Comparison of ENCODE assay signal across 12 cellular contexts in the genomic region with DNA sequence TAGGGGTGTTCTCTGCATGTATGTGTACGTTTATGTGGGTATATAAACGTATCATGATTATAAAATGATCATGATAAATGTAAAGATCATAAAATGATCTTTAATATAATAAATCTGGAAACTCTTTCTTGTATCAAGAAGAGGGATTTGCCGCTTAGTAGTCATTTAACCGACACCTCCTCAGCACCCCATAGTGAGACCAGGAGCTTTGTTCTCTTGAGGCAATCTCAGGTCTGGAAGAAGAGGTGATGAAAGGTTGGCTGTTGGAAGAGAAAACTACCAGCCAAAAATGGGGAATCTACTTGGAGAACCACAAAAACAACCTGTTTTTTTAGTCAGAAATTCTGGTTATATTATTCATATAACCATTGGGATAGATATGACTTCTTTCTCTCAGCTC. TPM values are rescaled to one million over a fixed set of nuclear protein-coding genes. Genes with fewer than 3 reads are reported as not detected.
DNase-seq lines count a peak whose midpoint lies in the region; ATAC-seq and TF ChIP-seq lines count a peak whose summit lies in the region.
"Had no signal": no experiment of that assay in that cellular context is flagged by ENCODE, and none has a peak within 500 bp of the region (broad histone marks: within the 10 kb centered on the region; RNA-seq: fewer than 3 reads in every experiment).

No MANE protein-coding gene starts in this region.

- peaks cover 88% of the 10 kb centered on the region for H3K4me1 Mint-ChIP-seq in activated naive CD8-positive, alpha-beta T cell treated with anti-CD3 and anti-CD28 coated beads, Interleukin-2, amount 10 ng/mL, durations not matched to agents 7 days and 5 days
- peaks cover 69 to 87% of the 10 kb centered on the region in 2 donors for H3K4me1 Mint-ChIP-seq in natural killer cell treated with Interleukin-12 subunit alpha and Interleukin-12 subunit beta and Interleukin-15 and Interleukin-18, amount 100 ng/mL, for 72 hours (ENCODE audit: low read depth in 2 of 2)

- H3K4me3 ChIP-seq in A673 (ENCODE audit: low read depth, low read length, poor library complexity, severe bottlenecking), result no peak overlapping the region
- peak overlapping the region; percentile 24; the same call in 1 of the 2 replicates for H3K4me3 ChIP-seq in DOHH2 (ENCODE audit: low read length)
- H3K4me3 ChIP-seq in psoas muscle, result no peak overlapping the region
- H3K4me3 ChIP-seq: MG63, PC-9 had no signal

- H3K4me1 ChIP-seq in A673 (ENCODE audit: insufficient read depth, low read length, poor library complexity, severe bottlenecking) (peaks cover 42% of the 10 kb centered on the region), DOHH2 (ENCODE audit: control insufficient read depth, low read length) (peaks cover 97% of the 10 kb centered on the region), psoas muscle (peaks cover 42% of the 10 kb centered on the region)

- peak overlapping the region; percentile 76 for H3K4me3 Mint-ChIP-seq in activated naive CD8-positive, alpha-beta T cell treated with anti-CD3 and anti-CD28 coated beads, Interleukin-2, amount 10 ng/mL, durations not matched to agents 7 days and 5 days
- peak overlapping the region; percentile 85 for H3K4me3 Mint-ChIP-seq in natural killer cell treated with Interleukin-12 subunit alpha and Interleukin-12 subunit beta and Interleukin-15 and Interleukin-18, amount 100 ng/mL, for 72 hours
- H3K4me3 Mint-ChIP-seq: brain had no signal

- H3K36me3 ChIP-seq in A673 (ENCODE audit: insufficient read depth, low read length, poor library complexity, severe bottlenecking) (peaks cover 13% of the 10 kb centered on the region), DOHH2 (ENCODE audit: control insufficient read depth, low read length) (peaks cover 34% of the 10 kb centered on the region), psoas muscle (ENCODE audit: insufficient read depth in 1 of 2, low read depth in 1 of 2) (peaks cover 9 to 45% of the 10 kb centered on the region in 2 donors)

- H3K9me3 Mint-ChIP-seq in activated naive CD8-positive, alpha-beta T cell treated with anti-CD3 and anti-CD28 coated beads, Interleukin-2, amount 10 ng/mL, durations not matched to agents 7 days and 5 days, result no peaks in the 10 kb centered on the region
- peaks cover 3% of the 10 kb centered on the region for H3K9me3 Mint-ChIP-seq in natural killer cell treated with Interleukin-12 subunit alpha and Interleukin-12 subunit beta and Interleukin-15 and Interleukin-18, amount 100 ng/mL, for 72 hours
- H3K9me3 Mint-ChIP-seq: brain had no signal

- H3F3A ChIP-seq in DOHH2 (ENCODE audit: control insufficient read depth, insufficient read depth), result peaks cover 41% of the 10 kb centered on the region

- WGBS in psoas muscle, 3 donors, result 85 to 95% (median 89%) methylated on average over 4 of the region's 4 CpGs

- peak overlapping the region; percentile 85 for H3K4me2 ChIP-seq in DOHH2 (ENCODE audit: low read length)
- H3K4me2 ChIP-seq: PC-9 had no signal

- peaks cover 41% of the 10 kb centered on the region for H3K36me3 Mint-ChIP-seq in activated naive CD8-positive, alpha-beta T cell treated with anti-CD3 and anti-CD28 coated beads, Interleukin-2, amount 10 ng/mL, durations not matched to agents 7 days and 5 days
- peaks cover 28% of the 10 kb centered on the region for H3K36me3 Mint-ChIP-seq in natural killer cell treated with Interleukin-12 subunit alpha and Interleukin-12 subunit beta and Interleukin-15 and Interleukin-18, amount 100 ng/mL, for 72 hours

- H3K9me2 ChIP-seq in DOHH2 (replicated peaks; ENCODE audit: control insufficient read depth, low read length), result no peaks in the 10 kb centered on the region

- CTCF ChIA-PET in A673 (lab: Charles Lee), result interaction anchor here (0.6 kb wide), 1 partner anchor 561 kb away, joined by 6 read pairs; no protein-coding TSS in a partner anchor

- TF ChIP-seq CTCF in A673 (conservative IDR thresholded peaks at IDR 0.05; ENCODE audit: low read depth, low read length), result no peak
- no peak for TF ChIP-seq CTCF in DOHH2 (IDR thresholded peaks at IDR 0.05; ENCODE audit: low read depth, low read length, poor library complexity, severe bottlenecking)
- TF ChIP-seq CTCF in psoas muscle (IDR thresholded peaks at IDR 0.05), result no peak

- H3K27ac ChIP-seq in A673 (ENCODE audit: low read depth, low read length, poor library complexity, severe bottlenecking) (peak overlapping the region; percentile 20), DOHH2 (ENCODE audit: low read depth, low read length) (peak overlapping the region; percentile 87), psoas muscle (no peak overlapping the region)
- H3K27ac ChIP-seq: epithelial cell of prostate, PC-9 had no signal

- H3K9me3 ChIP-seq in A673 (ENCODE audit: low read depth, low read length, poor library complexity, severe bottlenecking) (no peaks in the 10 kb centered on the region), DOHH2 (ENCODE audit: control insufficient read depth, insufficient read depth, low read length) (no peaks in the 10 kb centered on the region), psoas muscle (no peaks in the 10 kb centered on the region)
- H3K9me3 ChIP-seq: MG63 had no signal

- no peaks in the 10 kb centered on the region for H3K27me3 Mint-ChIP-seq in activated naive CD8-positive, alpha-beta T cell treated with anti-CD3 and anti-CD28 coated beads, Interleukin-2, amount 10 ng/mL, durations not matched to agents 7 days and 5 days
- no peaks in the 10 kb centered on the region for H3K27me3 Mint-ChIP-seq in natural killer cell treated with Interleukin-12 subunit alpha and Interleukin-12 subunit beta and Interleukin-15 and Interleukin-18, amount 100 ng/mL, for 72 hours

- ATAC-seq in activated naive CD8-positive, alpha-beta T cell treated with anti-CD3 and anti-CD28 coated beads, Interleukin-2, amount 10 ng/mL, durations not matched to agents 7 days and 5 days (ENCODE audit: low read depth), result no peak
- no peak for ATAC-seq in natural killer cell treated with Interleukin-12 subunit alpha and Interleukin-12 subunit beta and Interleukin-15 and Interleukin-18, amount 100 ng/mL, for 72 hours
- ATAC-seq in psoas muscle (no peak), HG03378 (IDR thresholded peaks at IDR 0.05; ENCODE audit: unreplicated experiment) (no peak)

- intact Hi-C loops in A673 (cut with micrococcal nuclease; ENCODE audit: unreplicated experiment) (no loop called here), psoas muscle (cut with DNase I) (loop anchor here in 1 of 2 donors (5.0 kb wide), 1 partner anchor 38 kb away; the partner anchor contains the start of gene TGFBR2)

- H3K27ac Mint-ChIP-seq in activated naive CD8-positive, alpha-beta T cell treated with anti-CD3 and anti-CD28 coated beads, Interleukin-2, amount 10 ng/mL, durations not matched to agents 7 days and 5 days, result peak overlapping the region; percentile 95
- peak overlapping the region; percentile 80 to 99 for H3K27ac Mint-ChIP-seq in natural killer cell treated with Interleukin-12 subunit alpha and Interleukin-12 subunit beta and Interleukin-15 and Interleukin-18, amount 100 ng/mL, for 72 hours
- H3K27ac Mint-ChIP-seq: brain had no signal

- DNase-seq in A673 (ENCODE audit: low spot score), result no peak
- DNase-seq in activated naive CD8-positive, alpha-beta T cell treated with anti-CD3 and anti-CD28 coated beads, Interleukin-2, amount 10 ng/mL, durations not matched to agents 7 days and 5 days, result no peak
- DNase-seq in natural killer cell treated with Interleukin-12 subunit alpha and Interleukin-12 subunit beta and Interleukin-15 and Interleukin-18, amount 100 ng/mL, for 72 hours (ENCODE audit: low spot score), result no peak
- DNase-seq in psoas muscle, result no peak
- DNase-seq in DMS53 (lab: John Stamatoyannopoulos, UW), result no peak
- no peak for DNase-seq in HCEC 1CT
- DNase-seq: PC-9 had no signal

- BruUV-seq in A673 (replicated peaks; lab: Mats Ljungman, UMichigan), result no TSS peak

- peaks cover 18% of the 10 kb centered on the region for H4K20me1 ChIP-seq in DOHH2 (ENCODE audit: control insufficient read depth, insufficient read depth, low read depth, low read length)

- H3K79me2 ChIP-seq in DOHH2 (ENCODE audit: control insufficient read depth, low read length), result peaks cover 25% of the 10 kb centered on the region

- H3K27me3 ChIP-seq in A673 (replicated peaks; ENCODE audit: insufficient read depth, low read depth, low read length, poor library complexity) (no peaks in the 10 kb centered on the region), DOHH2 (ENCODE audit: control insufficient read depth, low read length) (no peaks in the 10 kb centered on the region), psoas muscle (ENCODE audit: insufficient read depth in 3 of 3, low read length in 2 of 3) (no peaks in the 10 kb centered on the region)
- H3K27me3 ChIP-seq: MG63 had no signal

- POLR2A ChIA-PET in A673 (lab: Charles Lee; ENCODE audit: low non-redundant PET), result no interaction called here
- POLR2A ChIA-PET in activated naive CD8-positive, alpha-beta T cell treated with anti-CD3 and anti-CD28 coated beads, Interleukin-2, amount 10 ng/mL, durations not matched to agents 7 days and 5 days (lab: Charles Lee), result interaction anchor here (0.7 to 5.3 kb wide), 5 partner anchors 9 to 37 kb away, joined by 3 to 47 read pairs (median 15); partner anchors contain the start of gene TGFBR2

RNA-seq across cellular contexts. Expression of gene TGFBR2, which starts 38.7 kb away (rescaled TPM):
- total RNA-seq in A673 (2021) (16.1 TPM in 2 replicates), psoas muscle (10 to 100 TPM; 36.0 to 51.8 (median 44.6) TPM)
- total RNA-seq in activated naive CD8-positive, alpha-beta T cell treated with anti-CD3 and anti-CD28 coated beads, Interleukin-2, amount 10 ng/mL, durations not matched to agents 7 days and 5 days, result 10 to 100 TPM; 86.9 to 92.2 TPM
- 10 to 100 TPM; 37.3 to 38.6 TPM for total RNA-seq in natural killer cell treated with Interleukin-12 subunit alpha and Interleukin-12 subunit beta and Interleukin-15 and Interleukin-18, amount 100 ng/mL, for 72 hours
- 10 to 100 TPM; 19.7 to 58.8 (median 23.4) TPM for polyA plus RNA-seq in psoas muscle
